ENCODE assay signal across 1 cellular context in genomic region chr17:42798383-42799380, GRCh38.
TF ChIP-seq lines count a peak whose summit lies in the region.

Gene CNTD1 (plus strand): TSS chr17:42798861. CDS start chr17:42799068, 207 bp downstream.
Gene COA3 (minus strand): TSS chr17:42798704. CDS start chr17:42798681, 23 bp downstream.

TF ChIP-seq in HepG2, 621 proteins besides CTCF, POLR2A, EP300 and RAD21 (continued from another document and continues in another):
- TF ChIP-seq ARID4A (CRISPR knock-in tag; IDR thresholded peaks at IDR 0.05; ENCODE audit: borderline replicate concordance) (peak; percentile 94), ZBTB8A (CRISPR knock-in tag; IDR thresholded peaks at IDR 0.05; ENCODE audit: borderline replicate concordance, low read depth) (no peak), MLXIP (CRISPR knock-in tag; IDR thresholded peaks at IDR 0.05; ENCODE audit: borderline replicate concordance) (peak; percentile 77; the same call in 1 of the 2 replicates), NR0B2 (CRISPR knock-in tag; IDR thresholded peaks at IDR 0.05) (peak; percentile 95), GTF3A (CRISPR knock-in tag; conservative IDR thresholded peaks at IDR 0.05) (peak; percentile 83; the same call in 1 of the 2 replicates), FOSL2 (CRISPR knock-in tag; IDR thresholded peaks at IDR 0.05) (peak; percentile 58), ZNF101 (CRISPR knock-in tag; IDR thresholded peaks at IDR 0.05; ENCODE audit: borderline replicate concordance, low read depth) (peak; percentile 20; the same call in 1 of the 2 replicates), MAZ (IDR thresholded peaks at IDR 0.05; ENCODE audit: borderline replicate concordance, low read depth, low read length) (peak; percentile 62; the same call in 1 of the 2 replicates), MAZ (CRISPR knock-in tag; IDR thresholded peaks at IDR 0.05; ENCODE audit: low read depth) (peak; percentile 93), ARNTL (CRISPR knock-in tag; IDR thresholded peaks at IDR 0.05) (peak; percentile 35; the same call in 1 of the 2 replicates), KDM5A (IDR thresholded peaks at IDR 0.05; ENCODE audit: borderline replicate concordance, low read length) (peak; percentile 81; the same call in 1 of the 2 replicates), HDAC1 (CRISPR knock-in tag; IDR thresholded peaks at IDR 0.05) (peak; percentile 93), RARG (CRISPR knock-in tag; IDR thresholded peaks at IDR 0.05; ENCODE audit: low read depth) (no peak), MAF1 (CRISPR knock-in tag; IDR thresholded peaks at IDR 0.05; ENCODE audit: borderline replicate concordance) (0 out of 2 replicates have a peak, but pooled peaks have one; percentile 48), DBP (CRISPR knock-in tag; IDR thresholded peaks at IDR 0.05; ENCODE audit: not compliant biosample characterization) (peak; percentile 52), MAX (IDR thresholded peaks at IDR 0.05) (peak; percentile 99), CREBL2 (CRISPR knock-in tag; IDR thresholded peaks at IDR 0.05; ENCODE audit: borderline replicate concordance) (0 out of 2 replicates have a peak, but pooled peaks have one; percentile 49), ERF (CRISPR knock-in tag; IDR thresholded peaks at IDR 0.05) (peak; percentile 96), ZNF232 (CRISPR knock-in tag; IDR thresholded peaks at IDR 0.05; ENCODE audit: borderline replicate concordance) (peak; percentile 39; the same call in 1 of the 2 replicates), TBX3 (IDR thresholded peaks at IDR 0.05; ENCODE audit: borderline replicate concordance) (no peak), CHD4 (IDR thresholded peaks at IDR 0.05; ENCODE audit: borderline replicate concordance, low read length) (0 out of 2 replicates have a peak, but pooled peaks have one; percentile 22), RBFOX2 (IDR thresholded peaks at IDR 0.05; ENCODE audit: low read depth, low read length) (peak; percentile 94), MIER2 (CRISPR knock-in tag; IDR thresholded peaks at IDR 0.05) (peak; percentile 57), ZNF7 (CRISPR knock-in tag; IDR thresholded peaks at IDR 0.05) (no peak), HDAC2 (CRISPR knock-in tag; IDR thresholded peaks at IDR 0.05) (peak; percentile 80; the same call in 1 of the 2 replicates), ZNF704 (CRISPR knock-in tag; IDR thresholded peaks at IDR 0.05; ENCODE audit: borderline replicate concordance) (peak; percentile 81; the same call in 1 of the 2 replicates), SMAD3 (CRISPR knock-in tag; IDR thresholded peaks at IDR 0.05) (peak; percentile 86; the same call in 1 of the 2 replicates), ZNF224 (CRISPR knock-in tag; IDR thresholded peaks at IDR 0.05) (peak; percentile 53; the same call in 1 of the 2 replicates), ELF4 (CRISPR knock-in tag; IDR thresholded peaks at IDR 0.05; ENCODE audit: borderline replicate concordance) (0 out of 2 replicates have a peak, but pooled peaks have one; percentile 64), ZHX2 (IDR thresholded peaks at IDR 0.05; ENCODE audit: low read depth) (peak; percentile 93), ZHX2 (CRISPR knock-in tag; IDR thresholded peaks at IDR 0.05; ENCODE audit: borderline replicate concordance) (0 out of 2 replicates have a peak, but pooled peaks have one; percentile 44), MXD3 (CRISPR knock-in tag; IDR thresholded peaks at IDR 0.05) (peak; percentile 85), E2F2 (CRISPR knock-in tag; IDR thresholded peaks at IDR 0.05; ENCODE audit: borderline replicate concordance) (no peak; the same call in 1 of the 2 replicates)
